In genomic region chr6:161393839-161394364, GRCh38 we compare ENCODE assay signal across 1 cellular context.
TF ChIP-seq lines count a peak whose summit lies in the region.

No MANE protein-coding gene starts in this region.

TF ChIP-seq in GM23338, 12 proteins besides CTCF, POLR2A, EP300 and RAD21 (continued from another document):
- TF ChIP-seq ZNF462 (CRISPR knock-in tag; IDR thresholded peaks at IDR 0.05) (no peak), POLR2AphosphoS5 (IDR thresholded peaks at IDR 0.05; ENCODE audit: low read depth) (no peak), ZNF331 (CRISPR knock-in tag; IDR thresholded peaks at IDR 0.05; ENCODE audit: low read depth) (no peak)
